Comparison of ENCODE assay signal across 19 cellular contexts in genomic region chr3:34742151-34742550, GRCh38.
"Had no signal": no experiment of that assay in that cellular context is flagged by ENCODE, and none has a peak within 500 bp of the region (broad histone marks: within the 10 kb centered on the region; RNA-seq: fewer than 3 reads in every experiment).

No MANE protein-coding gene starts in this region.

- H3K4me2 ChIP-seq: SK-N-SH had no signal

- DNase-seq: IMR-90, Karpas-422, KG1, MM.1S, NCI-H1092 treated with DMSO at 0.1 percent for 48 hours, NCI-H1436, NCI-H187, NCI-H2029, NCI-H2081 treated with DMSO at 0.1 percent for 48 hours, NCI-H2227 treated with DMSO at 0.1 percent for 48 hours, NCI-H524 treated with DMSO at 0.1 percent for 48 hours, NCI-H82, Right ventricle myocardium superior, RPMI8226, SIG-M5, SK-N-SH, SW 1271, T-cell had no signal

- H3K9ac ChIP-seq: SK-N-SH had no signal

- ATAC-seq: HepG2, T-cell had no signal
